18 cellular contexts compared by ENCODE assay signal in genomic region chr18:76396792-76397191, GRCh38.
DNase-seq lines count a peak whose midpoint lies in the region; ATAC-seq and TF ChIP-seq lines count a peak whose summit lies in the region.
"Had no signal": no experiment of that assay in that cellular context is flagged by ENCODE, and none has a peak within 500 bp of the region (broad histone marks: within the 10 kb centered on the region; RNA-seq: fewer than 3 reads in every experiment).

No MANE protein-coding gene starts in this region.

- H3K4me2 ChIP-seq in BLaER1 (peak overlapping the region; percentile 55), IMR-90 (ENCODE audit: low read depth, low read length) (no peak overlapping the region), hepatocyte (no peak overlapping the region)

- POLR2A ChIA-PET in IMR-90 (lab: Charles Lee; ENCODE audit: unreplicated experiment) = no interaction called here

- no TSS peak for BruUV-seq in IMR-90 (replicated peaks; lab: Mats Ljungman, UMichigan)

- H2AK9ac ChIP-seq in IMR-90 (replicated peaks; ENCODE audit: low read depth, low read length, poor library complexity) = no peak overlapping the region

- no peak overlapping the region for H4K8ac ChIP-seq in IMR-90 (ENCODE audit: low read depth in 2 of 2, low read length in 2 of 2)

- no peak overlapping the region for H2AFZ ChIP-seq in IMR-90 (replicated peaks; ENCODE audit: low read length, poor library complexity)
- no peak overlapping the region for H2AFZ ChIP-seq in hepatocyte

- TF ChIP-seq CTCF in IMR-90 (conservative IDR thresholded peaks at IDR 0.05; ENCODE audit: low read depth, low read length) (no peak), hepatocyte (IDR thresholded peaks at IDR 0.05; ENCODE audit: poor library complexity) (peak; percentile 12), testis (IDR thresholded peaks at IDR 0.05) (no peak)

- dilution Hi-C loops in IMR-90 (cut with HindIII; ENCODE audit: low sequenced_read_pairs, unreplicated experiment) = no loop called here

- no peaks in the 10 kb centered on the region for H3K9me2 ChIP-seq in hepatocyte (replicated peaks; ENCODE audit: insufficient read depth)

- H3K36me3 ChIP-seq in BLaER1 (peaks cover 26% of the 10 kb centered on the region), IMR-90 (ENCODE audit: control insufficient read depth, insufficient read depth, low read length) (peaks cover 4% of the 10 kb centered on the region; the same call in 1 of the 2 replicates), hepatocyte (replicated peaks; ENCODE audit: insufficient read depth, low read depth) (no peaks in the 10 kb centered on the region), testis (ENCODE audit: low read depth, missing control alignments) (no peaks in the 10 kb centered on the region)
- H3K36me3 ChIP-seq: BE2C had no signal

- H3K23ac ChIP-seq in IMR-90 (ENCODE audit: low read depth, low read length) = no peak overlapping the region

- no peak overlapping the region for H4K5ac ChIP-seq in IMR-90 (ENCODE audit: low read depth, low read length)

- H2BK15ac ChIP-seq in IMR-90 (ENCODE audit: low read depth, low read length) = no peak overlapping the region

- H4K20me1 ChIP-seq in BLaER1 = peaks cover 79% of the 10 kb centered on the region
- H4K20me1 ChIP-seq in IMR-90 (ENCODE audit: insufficient read depth, low read length) = peaks cover 70% of the 10 kb centered on the region
- H4K20me1 ChIP-seq in hepatocyte (ENCODE audit: insufficient read depth, poor library complexity, severe bottlenecking) = peaks cover 62% of the 10 kb centered on the region

- H3K27me3 ChIP-seq in BLaER1 = no peaks in the 10 kb centered on the region
- H3K27me3 ChIP-seq in IMR-90 (ENCODE audit: control insufficient read depth, insufficient read depth, low read length) = no peaks in the 10 kb centered on the region
- H3K27me3 ChIP-seq in hepatocyte = no peaks in the 10 kb centered on the region
- no peaks in the 10 kb centered on the region for H3K27me3 ChIP-seq in testis
- H3K27me3 ChIP-seq: BE2C had no signal

- DNase-seq in IMR-90 (no peak), hepatocyte (ENCODE audit: low spot score) (no peak), testis (peak; percentile 21), DMS53 (lab: John Stamatoyannopoulos, UW) (no peak), NCI-H187 (lab: John Stamatoyannopoulos, UW) (no peak), NCI-H345 (lab: John Stamatoyannopoulos, UW) (no peak), NCI-H748 (lab: John Stamatoyannopoulos, UW; ENCODE audit: unreplicated experiment) (no peak)
- DNase-seq: BE2C; CD8-positive, alpha-beta memory T cell; DMS79 treated with DMSO at 0.1 percent for 48 hours; NCI-H1417; NCI-H187 treated with DMSO at 0.1 percent for 48 hours; NCI-H226; NCI-H526; NK-92 treated with Interleukin-12 subunit alpha and Interleukin-12 subunit beta, amount 100 ng/mL, for 24 hours had no signal

- no peak overlapping the region for H3K14ac ChIP-seq in IMR-90 (replicated peaks; ENCODE audit: low read depth, low read length)

- TF ChIP-seq RAD21 in IMR-90 (IDR thresholded peaks at IDR 0.05; ENCODE audit: low read length) = no peak

- H3K4me1 ChIP-seq in BLaER1 (peaks cover 24% of the 10 kb centered on the region), IMR-90 (ENCODE audit: control insufficient read depth, insufficient read depth, low read length) (peaks cover 8% of the 10 kb centered on the region), hepatocyte (ENCODE audit: insufficient read depth) (peaks cover 12% of the 10 kb centered on the region), testis (peaks cover 7% of the 10 kb centered on the region)
- H3K4me1 ChIP-seq: BE2C had no signal

- H3K27ac ChIP-seq in BLaER1 = no peak overlapping the region
- H3K27ac ChIP-seq in IMR-90 (ENCODE audit: insufficient read depth, low read length) = peak overlapping the region; percentile 22; the same call in 1 of the 2 replicates
- no peak overlapping the region for H3K27ac ChIP-seq in hepatocyte
- peak overlapping the region in 1 of 2 donors; percentile 21 for H3K27ac ChIP-seq in testis
- H3K27ac ChIP-seq: HL-60 had no signal

- intact Hi-C loops in IMR-90 (cut with micrococcal nuclease) (no loop called here), testis (cut with DNase I; ENCODE audit: low total_unique reads) (no loop called here)

- no peak overlapping the region for H2BK20ac ChIP-seq in IMR-90 (ENCODE audit: low read depth, low read length)

- H3K4me3 ChIP-seq in BLaER1 (no peak overlapping the region), IMR-90 (ENCODE audit: insufficient read depth, low read depth, low read length) (no peak overlapping the region), hepatocyte (no peak overlapping the region), testis (no peak overlapping the region)

- ATAC-seq in IMR-90 (ENCODE audit: low read depth) = no peak
- ATAC-seq: Right ventricle myocardium inferior had no signal

- no peak overlapping the region for H2BK5ac ChIP-seq in IMR-90 (ENCODE audit: low read depth, low read length, poor library complexity, severe bottlenecking)

- H2AK5ac ChIP-seq in IMR-90 (ENCODE audit: low read depth, low read length) = no peak overlapping the region

- H3K9me3 ChIP-seq in BLaER1 (no peaks in the 10 kb centered on the region), IMR-90 (ENCODE audit: control insufficient read depth, insufficient read depth, low read length) (no peaks in the 10 kb centered on the region), hepatocyte (ENCODE audit: low read depth) (no peaks in the 10 kb centered on the region), testis (no peaks in the 10 kb centered on the region)
- H3K9me3 ChIP-seq: BE2C had no signal

- CTCF ChIA-PET in IMR-90 (lab: Yijun Ruan, JAX) = interaction anchor here (0.9 to 1.2 kb wide), 2 partner anchors 56 to 290 kb away, joined by 3 to 5 read pairs; no protein-coding TSS in a partner anchor

- peaks cover 15 to 66% of the 10 kb centered on the region in 2 experiments; a peak in 3 of 4 replicates for H3K79me1 ChIP-seq in IMR-90 (ENCODE audit: low read depth in 1 of 2, low read length in 2 of 2)

- H3K4ac ChIP-seq in IMR-90 (ENCODE audit: low read depth, low read length) = no peak overlapping the region

- H3K56ac ChIP-seq in IMR-90 (ENCODE audit: extremely low read depth, insufficient read depth, low read length) = no peak overlapping the region

- no peak overlapping the region for H3K18ac ChIP-seq in IMR-90 (ENCODE audit: low read depth, low read length)

- no peak for TF ChIP-seq POLR2A in IMR-90 (IDR thresholded peaks at IDR 0.05; ENCODE audit: low read depth, low read length)
- no peak for TF ChIP-seq POLR2A in testis (IDR thresholded peaks at IDR 0.05)

- H3K9ac ChIP-seq in BLaER1 (no peak overlapping the region), IMR-90 (ENCODE audit: low read depth, low read length) (no peak overlapping the region)

- WGBS in IMR-90 (ENCODE audit: extremely low coverage in 2 of 2, insufficient read length in 1 of 2), 2 experiments = no CpG with 5 or more reads among the region's 9 CpGs
- 93% methylated on average over 9 of the region's 9 CpGs for WGBS in hepatocyte (ENCODE audit: low lambda C conversion rate, missing lambda C conversion rate)
- WGBS in testis, 2 donors = 73 to 85% methylated on average over 9 of the region's 9 CpGs

- in situ Hi-C loops in IMR-90 (cut with MboI; ENCODE audit: low sequenced_read_pairs) = loop anchor here (5.0 kb wide), 1 partner anchor 291 kb away; no protein-coding TSS in a partner anchor

- H3K79me2 ChIP-seq in hepatocyte = peaks cover 61% of the 10 kb centered on the region

- H4K91ac ChIP-seq in IMR-90 (ENCODE audit: insufficient read depth, low read depth, low read length) = no peak overlapping the region

- H3K9me1 ChIP-seq in IMR-90 (ENCODE audit: insufficient read depth, low read length) = peaks cover 14% of the 10 kb centered on the region

- H2BK120ac ChIP-seq in IMR-90 (ENCODE audit: low read depth, low read length) = no peak overlapping the region

TF ChIP-seq in IMR-90, 13 proteins besides CTCF, POLR2A, EP300 and RAD21:
- TF ChIP-seq, protein P1, sequence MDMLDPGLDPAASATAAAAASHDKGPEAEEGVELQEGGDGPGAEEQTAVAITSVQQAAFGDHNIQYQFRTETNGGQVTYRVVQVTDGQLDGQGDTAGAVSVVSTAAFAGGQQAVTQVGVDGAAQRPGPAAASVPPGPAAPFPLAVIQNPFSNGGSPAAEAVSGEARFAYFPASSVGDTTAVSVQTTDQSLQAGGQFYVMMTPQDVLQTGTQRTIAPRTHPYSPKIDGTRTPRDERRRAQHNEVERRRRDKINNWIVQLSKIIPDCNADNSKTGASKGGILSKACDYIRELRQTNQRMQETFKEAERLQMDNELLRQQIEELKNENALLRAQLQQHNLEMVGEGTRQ (IDR thresholded peaks at IDR 0.05; ENCODE audit: low read depth, low read length) = no peak
- TF ChIP-seq MAFK (IDR thresholded peaks at IDR 0.05; ENCODE audit: low read depth, low read length) = no peak
- TF ChIP-seq NFE2L2 (IDR thresholded peaks at IDR 0.05; ENCODE audit: low read depth, low read length) = no peak
- TF ChIP-seq SMC3 (IDR thresholded peaks at IDR 0.05; ENCODE audit: low read depth, low read length) = no peak
- no peak for TF ChIP-seq MAZ (IDR thresholded peaks at IDR 0.05; ENCODE audit: borderline replicate concordance, low read depth, low read length)
- TF ChIP-seq CEBPB (IDR thresholded peaks at IDR 0.05; ENCODE audit: low read depth, low read length) = no peak
- TF ChIP-seq RCOR1 (IDR thresholded peaks at IDR 0.05; ENCODE audit: insufficient replicate concordance, low read length) = no peak
- TF ChIP-seq, protein P2, sequence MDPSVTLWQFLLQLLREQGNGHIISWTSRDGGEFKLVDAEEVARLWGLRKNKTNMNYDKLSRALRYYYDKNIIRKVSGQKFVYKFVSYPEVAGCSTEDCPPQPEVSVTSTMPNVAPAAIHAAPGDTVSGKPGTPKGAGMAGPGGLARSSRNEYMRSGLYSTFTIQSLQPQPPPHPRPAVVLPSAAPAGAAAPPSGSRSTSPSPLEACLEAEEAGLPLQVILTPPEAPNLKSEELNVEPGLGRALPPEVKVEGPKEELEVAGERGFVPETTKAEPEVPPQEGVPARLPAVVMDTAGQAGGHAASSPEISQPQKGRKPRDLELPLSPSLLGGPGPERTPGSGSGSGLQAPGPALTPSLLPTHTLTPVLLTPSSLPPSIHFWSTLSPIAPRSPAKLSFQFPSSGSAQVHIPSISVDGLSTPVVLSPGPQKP (IDR thresholded peaks at IDR 0.05; ENCODE audit: borderline replicate concordance, low read depth, low read length) = no peak
- no peak for TF ChIP-seq FOS (IDR thresholded peaks at IDR 0.05; ENCODE audit: low read depth, low read length)
- TF ChIP-seq MXI1 (IDR thresholded peaks at IDR 0.05; ENCODE audit: borderline replicate concordance, low read depth, low read length) = no peak
- TF ChIP-seq CHD1 (IDR thresholded peaks at IDR 0.05; ENCODE audit: low read depth, low read length) = no peak
- no peak for TF ChIP-seq RFX5 (IDR thresholded peaks at IDR 0.05; ENCODE audit: low read depth, low read length)
- no peak for TF ChIP-seq BHLHE40 (IDR thresholded peaks at IDR 0.05; ENCODE audit: low read depth, low read length)
